8 cellular contexts compared by ENCODE assay signal in genomic region chr6:28266962-28267694, GRCh38. TPM values are rescaled to one million over a fixed set of nuclear protein-coding genes. Genes with fewer than 3 reads are reported as not detected.
DNase-seq lines count a peak whose midpoint lies in the region; ATAC-seq, FAIRE-seq and TF ChIP-seq lines count a peak whose summit lies in the region.

Gene ZSCAN26 (plus strand): TSS chr6:28267143. CDS start chr6:28271920, 4,777 bp downstream.

- no peaks in the 10 kb centered on the region for H4K20me1 ChIP-seq in SU-DHL-6 (ENCODE audit: low read depth, low read length)

- peak within 1 kb of the TSS; percentile 94 for H4K8ac ChIP-seq in trophoblast cell (ENCODE audit: low read depth, low read length)

- TF ChIP-seq POLR2A in GM12891 (IDR thresholded peaks at IDR 0.05; ENCODE audit: low read depth, low read length) (peak; percentile 78), adrenal gland (IDR thresholded peaks at IDR 0.05) (peak; percentile 76 to 81), tibial nerve (IDR thresholded peaks at IDR 0.05) (no peak)

- H3K4me2 ChIP-seq in SU-DHL-6 (ENCODE audit: low read depth, low read length, poor library complexity, severe bottlenecking) (peak within 1 kb of the TSS; percentile 72), trophoblast cell (ENCODE audit: low read length) (peak within 1 kb of the TSS; percentile 60)

- H3K79me2 ChIP-seq in SU-DHL-6 (ENCODE audit: insufficient read depth, low read length): no peaks in the 10 kb centered on the region
- peaks cover 3% of the 10 kb centered on the region for H3K79me2 ChIP-seq in trophoblast cell (ENCODE audit: control insufficient read depth, insufficient read depth, low read length, poor library complexity)

- H4K12ac ChIP-seq in trophoblast cell (ENCODE audit: low read depth, low read length): peak within 1 kb of the TSS; percentile 68

- peaks cover 4% of the 10 kb centered on the region for H3K79me1 ChIP-seq in trophoblast cell (ENCODE audit: low read length)

- H3K4me3 ChIP-seq in SU-DHL-6 (ENCODE audit: insufficient read depth, low read length, poor library complexity, severe bottlenecking) (peak within 1 kb of the TSS; percentile 79), adrenal gland (peak within 1 kb of the TSS; percentile 36 to 82 (median 72)), trophoblast cell (ENCODE audit: low read depth, low read length) (peak within 1 kb of the TSS; percentile 77), tibial nerve (peak within 1 kb of the TSS; percentile 41 to 90 (median 77))

- TF ChIP-seq CTCF in SU-DHL-6 (IDR thresholded peaks at IDR 0.05; ENCODE audit: insufficient read depth, low read length, poor library complexity, severe bottlenecking) (no peak), adrenal gland (IDR thresholded peaks at IDR 0.05) (no peak), tibial nerve (IDR thresholded peaks at IDR 0.05) (no peak)

- H3K27ac ChIP-seq in SU-DHL-6 (ENCODE audit: low read depth, low read length) (peak within 1 kb of the TSS; percentile 28; the same call in 1 of the 2 replicates), adrenal gland (peak within 1 kb of the TSS; percentile 53 to 89 (median 78)), trophoblast cell (ENCODE audit: low read depth, low read length) (peak within 1 kb of the TSS; percentile 48), tibial nerve (peak within 1 kb of the TSS; percentile 57 to 93 (median 86))

- peak; percentile 93 for ATAC-seq in HG02759 (IDR thresholded peaks at IDR 0.05; ENCODE audit: unreplicated experiment)

- H3F3A ChIP-seq in SU-DHL-6 (ENCODE audit: insufficient read depth): peaks cover 4% of the 10 kb centered on the region; the same call in 1 of the 2 replicates

- H3K4me1 ChIP-seq in adrenal gland (replicated peaks in 1 of 2): peaks cover 14 to 32% of the 10 kb centered on the region in 2 donors
- no peaks in the 10 kb centered on the region for H3K4me1 ChIP-seq in trophoblast cell (ENCODE audit: control insufficient read depth in 1 of 2, insufficient read depth in 2 of 2, low read length in 2 of 2)
- H3K4me1 ChIP-seq in tibial nerve: peaks cover 0 to 31% (median 2%) of the 10 kb centered on the region in 4 donors

- H3K9me3 ChIP-seq in SU-DHL-6 (ENCODE audit: insufficient read depth, low read length) (no peaks in the 10 kb centered on the region), adrenal gland (replicated peaks in 1 of 3) (no peaks in the 10 kb centered on the region), trophoblast cell (ENCODE audit: insufficient read depth, low read depth, low read length) (no peaks in the 10 kb centered on the region), tibial nerve (no peaks in the 10 kb centered on the region)

- 0 to 1% (median 1%) methylated on average over 20 to 32 of the region's 32 CpGs for WGBS in adrenal gland, 4 donors
- no CpG with 5 or more reads among the region's 32 CpGs for WGBS in trophoblast cell (ENCODE audit: extremely low coverage, insufficient coverage, insufficient read length)
- 0 to 1% methylated on average over 24 to 32 of the region's 32 CpGs for WGBS in tibial nerve, 2 donors

- DNase-seq in GM12891 (ENCODE audit: insufficient read length, low spot score) (peak; percentile 59), NCI-H128 (lab: John Stamatoyannopoulos, UW; ENCODE audit: unreplicated experiment) (peak; percentile 83), adrenal gland (peak; percentile 79 to 88 (median 82)), cardiac septum (ENCODE audit: low spot score) (peak; percentile 89), trophoblast cell (peak; percentile 84 to 94), tibial nerve (ENCODE audit: low spot score in 2 of 2) (peak; percentile 49 to 74)

- H2AK5ac ChIP-seq in trophoblast cell (ENCODE audit: low read length): no peak within 1 kb of the TSS

- peak within 1 kb of the TSS; percentile 76 for H3K14ac ChIP-seq in trophoblast cell (ENCODE audit: low read length)

- no peaks in the 10 kb centered on the region for H3K27me3 ChIP-seq in SU-DHL-6 (ENCODE audit: low read length)
- H3K27me3 ChIP-seq in adrenal gland: no peaks in the 10 kb centered on the region
- no peaks in the 10 kb centered on the region for H3K27me3 ChIP-seq in trophoblast cell (ENCODE audit: insufficient read depth, low read length)
- H3K27me3 ChIP-seq in tibial nerve: no peaks in the 10 kb centered on the region

- H3K36me3 ChIP-seq in SU-DHL-6 (ENCODE audit: low read length) (no peaks in the 10 kb centered on the region), adrenal gland (replicated peaks in 1 of 2) (peaks cover 0 to 5% of the 10 kb centered on the region in 2 donors), trophoblast cell (ENCODE audit: control insufficient read depth in 1 of 2, insufficient read depth in 2 of 2, low read length in 2 of 2) (peaks cover 4 to 5% of the 10 kb centered on the region in 2 experiments), tibial nerve (peaks cover 0 to 18% (median 0%) of the 10 kb centered on the region in 3 donors)

- no peak within 1 kb of the TSS for H2BK12ac ChIP-seq in trophoblast cell (ENCODE audit: low read length)

- H4K91ac ChIP-seq in trophoblast cell (ENCODE audit: low read depth, low read length): peak within 1 kb of the TSS; percentile 87

- peak within 1 kb of the TSS; percentile 50 for H2BK5ac ChIP-seq in trophoblast cell (ENCODE audit: low read depth, low read length, poor library complexity)

- H3K4ac ChIP-seq in trophoblast cell (ENCODE audit: low read depth, low read length): peak within 1 kb of the TSS; percentile 35

- peak; percentile 47 for FAIRE-seq in GM12891 (lab: Jason Lieb, UNC)

- peak within 1 kb of the TSS; percentile 65 for H3K9ac ChIP-seq in SU-DHL-6 (ENCODE audit: low read length)
- peak within 1 kb of the TSS; percentile 78 for H3K9ac ChIP-seq in trophoblast cell (ENCODE audit: low read length)

- intact Hi-C loops in adrenal gland (cut with DNase I): no loop called here
- intact Hi-C loops in cardiac septum (cut with DNase I): loop anchor here (2.0 to 5.0 kb wide), 2 partner anchors 70 to 84 kb away; partner anchors contain the start of gene ZSCAN31

- H2AFZ ChIP-seq in SU-DHL-6 (ENCODE audit: low read depth, low read length, severe bottlenecking): peak within 1 kb of the TSS; percentile 84
- peak within 1 kb of the TSS; percentile 82 for H2AFZ ChIP-seq in trophoblast cell (ENCODE audit: insufficient read depth, low read length, poor library complexity)

- peak within 1 kb of the TSS; percentile 35 for H3K18ac ChIP-seq in trophoblast cell (ENCODE audit: low read length)

- H2BK120ac ChIP-seq in trophoblast cell (ENCODE audit: insufficient read depth, low read length, poor library complexity): peak within 1 kb of the TSS; percentile 59

- no peak within 1 kb of the TSS for H3K23ac ChIP-seq in trophoblast cell (ENCODE audit: low read length)

- no peaks in the 10 kb centered on the region for H3K9me2 ChIP-seq in SU-DHL-6 (replicated peaks; ENCODE audit: insufficient read depth, low read length)

- TF ChIP-seq EP300 in tibial nerve (IDR thresholded peaks at IDR 0.05): peak; percentile 37 to 88

TF ChIP-seq in GM12891, 5 proteins besides CTCF, POLR2A, EP300 and RAD21:
- TF ChIP-seq TAF1 (IDR thresholded peaks at IDR 0.05; ENCODE audit: low read depth, low read length) (peak; percentile 88), POU2F2 (IDR thresholded peaks at IDR 0.05; ENCODE audit: low read depth, low read length) (no peak), SPI1 (IDR thresholded peaks at IDR 0.05; ENCODE audit: low read depth, low read length) (no peak), POLR2AphosphoS5 (IDR thresholded peaks at IDR 0.05; ENCODE audit: low read depth, low read length) (peak; percentile 83), PAX5 (IDR thresholded peaks at IDR 0.05; ENCODE audit: insufficient read depth, low read length, severe bottlenecking) (no peak)

RNA-seq across cellular contexts. Expression of gene ZSCAN26, which starts in this region (rescaled TPM):
- 5.4 TPM for polyA plus RNA-seq in GM12891 (2012; ENCODE audit: low read depth, missing spikeins)
- total RNA-seq in adrenal gland (10 to 100 TPM in 7 of 8 donors, 1 to 10 TPM in 1; 7.2 to 24.0 (median 16.1) TPM), cardiac septum (13.4 TPM), tibial nerve (10 to 100 TPM; 12.2 to 38.2 (median 23.7) TPM)
- polyA plus RNA-seq in adrenal gland: 10 to 100 TPM; 12.9 to 21.9 (median 19.0) TPM
- 6.9 and 7.0 TPM in 2 replicates for polyA plus RNA-seq in trophoblast cell (2013)

Comparison
In these comparisons a context has a peak if more than half of its experiments do, and no peak if none do; other contexts are left out.
1. Peak in every context shown above with its lines: DNase-seq, ATAC-seq, H3K4me3 ChIP-seq and H3K27ac ChIP-seq.
2. POLR2A ChIP-seq: peak in GM12891 (single experiment) and adrenal gland (2 of 2); none in tibial nerve (0 of 2).
3. H3K27ac ChIP-seq: peak in every context shown above with its lines; median percentile 86 in tibial nerve; 78 in adrenal gland; 48 in trophoblast cell; 28 in SU-DHL-6.